ENCODE assay signal across 8 cellular contexts in the genomic region with DNA sequence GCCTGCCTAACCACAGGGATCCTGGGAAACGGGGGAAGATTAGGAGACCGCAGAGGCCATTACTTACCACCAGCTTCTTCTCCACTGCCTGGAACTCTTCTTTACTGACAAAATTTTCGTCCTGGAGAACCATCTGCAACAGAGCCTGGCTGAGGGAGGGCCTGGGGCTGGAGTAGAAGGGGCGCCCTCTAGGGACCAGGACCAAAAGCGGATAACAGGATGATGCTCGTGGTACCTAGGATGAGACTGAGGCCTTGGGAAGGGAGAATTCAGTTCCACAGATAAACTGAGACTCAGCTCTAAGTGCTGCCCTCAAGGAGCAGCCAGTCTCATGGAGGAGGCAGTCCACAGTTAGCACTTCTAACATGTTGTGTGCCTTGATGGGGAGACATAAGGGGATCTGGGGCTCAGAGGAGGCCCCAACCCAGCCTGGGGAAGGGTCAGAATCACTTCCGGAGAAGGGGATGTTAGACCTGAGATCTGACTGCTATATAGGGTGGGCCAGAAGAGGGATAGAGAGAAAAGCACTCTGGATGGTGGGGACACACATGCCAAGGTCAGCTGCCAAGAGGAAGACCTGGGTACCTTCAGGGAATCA. TPM values are rescaled to one million over a fixed set of nuclear protein-coding genes. Genes with fewer than 3 reads are reported as not detected.
A peak's percentile ranks its signal among the peaks of the same experiment; 100 is the strongest.
DNase-seq lines count a peak whose midpoint lies in the region; TF ChIP-seq lines count a peak whose summit lies in the region.

No MANE protein-coding gene starts in this region.

- H3K9me3 ChIP-seq in Loucy (ENCODE audit: insufficient read depth, low read depth, low read length): no peaks in the 10 kb centered on the region
- no peaks in the 10 kb centered on the region for H3K9me3 ChIP-seq in ascending aorta
- no peaks in the 10 kb centered on the region for H3K9me3 ChIP-seq in effector memory CD4-positive, alpha-beta T cell (ENCODE audit: control insufficient read depth, low read length)

- H3K4me2 ChIP-seq in Loucy (ENCODE audit: low read depth, low read length, poor library complexity, severe bottlenecking): peak overlapping the region; percentile 86

- H3F3A ChIP-seq in Loucy (ENCODE audit: low read depth): 0 out of 2 replicates have a peak, but pooled peaks cover 4% of the 10 kb centered on the region

- H3K27me3 Mint-ChIP-seq in mesothelial cell of epicardium (ENCODE audit: low read depth): no peaks in the 10 kb centered on the region

- no peaks in the 10 kb centered on the region for H3K79me2 ChIP-seq in Loucy (ENCODE audit: insufficient read depth, low read length)

- no peaks in the 10 kb centered on the region for H3K9me2 ChIP-seq in Loucy (replicated peaks; ENCODE audit: low read depth, low read length)

- H4K20me1 ChIP-seq in Loucy (ENCODE audit: insufficient read depth, low read length, poor library complexity, severe bottlenecking): no peaks in the 10 kb centered on the region

- peaks cover 4% of the 10 kb centered on the region for H3K36me3 Mint-ChIP-seq in mesothelial cell of epicardium

- peaks cover 14% of the 10 kb centered on the region for H3K4me1 Mint-ChIP-seq in mesothelial cell of epicardium

- H3K27ac ChIP-seq in ascending aorta: peak overlapping the region; percentile 88 to 90
- H3K27ac ChIP-seq in effector memory CD4-positive, alpha-beta T cell (ENCODE audit: insufficient read depth, low read length, poor library complexity, severe bottlenecking): no peak overlapping the region

- H3K36me3 ChIP-seq in Loucy (ENCODE audit: insufficient read depth, low read length): no peaks in the 10 kb centered on the region
- H3K36me3 ChIP-seq in ascending aorta: no peaks in the 10 kb centered on the region
- no peaks in the 10 kb centered on the region for H3K36me3 ChIP-seq in effector memory CD4-positive, alpha-beta T cell (ENCODE audit: control insufficient read depth, insufficient read depth, low read length)

- no peak overlapping the region for H2AFZ ChIP-seq in Loucy (ENCODE audit: low read length)

- intact Hi-C loops in ascending aorta (cut with DNase I): loop anchor here (5.0 kb wide), 3 partner anchors 60 to 860 kb away; partner anchors contain the start of genes ETF1, MATR3 and PAIP2

- H3K9me3 Mint-ChIP-seq in mesothelial cell of epicardium: no peaks in the 10 kb centered on the region

- DNase-seq in NCI-H1694 treated with DMSO at 0.1 percent for 48 hours (lab: John Stamatoyannopoulos, UW) (peak; percentile 23), NCI-H1694 (lab: John Stamatoyannopoulos, UW) (no peak), ascending aorta (ENCODE audit: low spot score in 2 of 2) (no peak), mesothelial cell of epicardium (ENCODE audit: low spot score in 2 of 2, unreplicated experiment in 2 of 2) (no peak), NCI-H2171 (lab: John Stamatoyannopoulos, UW) (no peak)
- DNase-seq in effector memory CD4-positive, alpha-beta T cell: no peak
- DNase-seq in effector CD4-positive, alpha-beta T cell: no peak

- peak overlapping the region; percentile 99 for H3K27ac Mint-ChIP-seq in mesothelial cell of epicardium

- peak overlapping the region; percentile 76 for H3K4me3 ChIP-seq in Loucy (ENCODE audit: low read length, poor library complexity, severe bottlenecking)
- peak overlapping the region in 1 of 2 donors; percentile 62 for H3K4me3 ChIP-seq in ascending aorta
- no peak overlapping the region for H3K4me3 ChIP-seq in effector memory CD4-positive, alpha-beta T cell (ENCODE audit: insufficient read depth, low read depth, low read length, poor library complexity, severe bottlenecking)

- peak overlapping the region; percentile 69 for H3K9ac ChIP-seq in Loucy (ENCODE audit: low read depth, low read length, poor library complexity, severe bottlenecking)

- peak overlapping the region; percentile 90 for H3K4me3 Mint-ChIP-seq in mesothelial cell of epicardium

- H3K4me1 ChIP-seq in Loucy (ENCODE audit: insufficient read depth, low read length, poor library complexity, severe bottlenecking) (peaks cover 17% of the 10 kb centered on the region), ascending aorta (peaks cover 0 to 10% of the 10 kb centered on the region in 2 donors)
- H3K4me1 ChIP-seq in effector memory CD4-positive, alpha-beta T cell (ENCODE audit: control insufficient read depth, insufficient read depth, low read length, poor library complexity, severe bottlenecking): peaks cover 8% of the 10 kb centered on the region

- no peaks in the 10 kb centered on the region for H3K27me3 ChIP-seq in Loucy (ENCODE audit: insufficient read depth, low read length, poor library complexity, severe bottlenecking)
- H3K27me3 ChIP-seq in ascending aorta: no peaks in the 10 kb centered on the region
- H3K27me3 ChIP-seq in effector memory CD4-positive, alpha-beta T cell (replicated peaks; ENCODE audit: control insufficient read depth, insufficient read depth, low read length, poor library complexity, severe bottlenecking): no peaks in the 10 kb centered on the region

- TF ChIP-seq CTCF in Loucy (conservative IDR thresholded peaks at IDR 0.05; ENCODE audit: low read length): peak; percentile 78
- TF ChIP-seq CTCF in ascending aorta (IDR thresholded peaks at IDR 0.05): no peak
- no peak for TF ChIP-seq CTCF in mesothelial cell of epicardium (IDR thresholded peaks at IDR 0.05; ENCODE audit: unreplicated experiment)

RNA-seq across cellular contexts. Expression of gene SPATA24, which starts 1.2 kb away (rescaled TPM):
- total RNA-seq in ascending aorta (not detected), mesothelial cell of epicardium (4.8 to 6.5 TPM (median 6.1 TPM) in 3 replicates)

RNA-seq across cellular contexts. Expression of gene PROB1, which starts 7.8 kb away (rescaled TPM):
- total RNA-seq in ascending aorta (4.3 TPM), mesothelial cell of epicardium (1.4 to 1.6 TPM (median 1.5 TPM) in 3 replicates)

RNA-seq across cellular contexts. Expression of gene MZB1, which starts 12.9 kb away (rescaled TPM):
- total RNA-seq in ascending aorta (8.0 TPM), mesothelial cell of epicardium (0.20 TPM in 1 of 3 replicates, not detected in the others)

RNA-seq across cellular contexts. Expression of gene SLC23A1, which starts 19.6 kb away (rescaled TPM):
- not detected for total RNA-seq in ascending aorta
- not detected in 3 replicates for total RNA-seq in mesothelial cell of epicardium

RNA-seq across cellular contexts. Expression of gene DNAJC18, which starts 36.7 kb away (rescaled TPM):
- total RNA-seq in ascending aorta (8.4 TPM), mesothelial cell of epicardium (24.9 to 28.9 TPM (median 25.2 TPM) in 3 replicates)
